In the genomic region with DNA sequence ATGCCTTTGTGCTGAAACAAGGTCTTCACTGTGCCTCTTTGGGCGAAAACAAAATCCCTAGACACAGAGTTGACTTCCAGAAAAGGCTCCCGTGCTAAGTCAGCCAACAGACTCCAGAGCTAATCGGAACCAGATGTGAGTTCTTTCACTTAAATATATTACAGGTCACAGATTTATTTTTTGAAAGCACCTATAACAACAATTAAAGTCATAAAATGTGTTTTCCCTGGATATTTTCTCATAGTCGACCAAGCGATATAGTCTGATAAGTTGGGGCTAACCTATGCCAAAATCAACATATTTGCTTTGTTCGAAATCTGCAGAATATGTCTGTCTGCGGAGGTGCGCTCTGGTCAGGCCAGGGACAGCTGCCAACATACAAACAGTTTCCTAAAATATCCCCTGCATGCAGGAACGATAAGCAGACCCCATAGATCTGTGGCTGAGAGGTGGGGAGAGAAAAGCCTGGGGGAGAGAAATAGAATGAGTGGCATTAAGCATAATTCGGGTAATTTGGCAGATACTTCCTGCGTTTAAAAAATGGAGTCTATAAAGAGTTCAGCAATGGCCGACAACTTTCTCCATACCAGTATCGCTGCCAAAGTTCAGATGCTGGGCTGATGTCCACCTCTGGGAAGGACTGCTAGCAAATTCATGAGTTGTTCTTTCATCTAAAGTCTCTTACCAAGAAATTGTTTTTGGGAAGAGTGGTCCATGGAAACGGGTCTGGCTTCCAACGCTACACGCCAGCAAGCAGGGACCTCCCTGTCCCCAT, we compare ENCODE assay signal across 1 cellular context.
TF ChIP-seq lines count a peak whose summit lies in the region.

No MANE protein-coding gene starts in this region.

TF ChIP-seq in GM23338, 12 proteins besides CTCF, POLR2A, EP300 and RAD21 (continued from another document):
- TF ChIP-seq, protein P1, sequence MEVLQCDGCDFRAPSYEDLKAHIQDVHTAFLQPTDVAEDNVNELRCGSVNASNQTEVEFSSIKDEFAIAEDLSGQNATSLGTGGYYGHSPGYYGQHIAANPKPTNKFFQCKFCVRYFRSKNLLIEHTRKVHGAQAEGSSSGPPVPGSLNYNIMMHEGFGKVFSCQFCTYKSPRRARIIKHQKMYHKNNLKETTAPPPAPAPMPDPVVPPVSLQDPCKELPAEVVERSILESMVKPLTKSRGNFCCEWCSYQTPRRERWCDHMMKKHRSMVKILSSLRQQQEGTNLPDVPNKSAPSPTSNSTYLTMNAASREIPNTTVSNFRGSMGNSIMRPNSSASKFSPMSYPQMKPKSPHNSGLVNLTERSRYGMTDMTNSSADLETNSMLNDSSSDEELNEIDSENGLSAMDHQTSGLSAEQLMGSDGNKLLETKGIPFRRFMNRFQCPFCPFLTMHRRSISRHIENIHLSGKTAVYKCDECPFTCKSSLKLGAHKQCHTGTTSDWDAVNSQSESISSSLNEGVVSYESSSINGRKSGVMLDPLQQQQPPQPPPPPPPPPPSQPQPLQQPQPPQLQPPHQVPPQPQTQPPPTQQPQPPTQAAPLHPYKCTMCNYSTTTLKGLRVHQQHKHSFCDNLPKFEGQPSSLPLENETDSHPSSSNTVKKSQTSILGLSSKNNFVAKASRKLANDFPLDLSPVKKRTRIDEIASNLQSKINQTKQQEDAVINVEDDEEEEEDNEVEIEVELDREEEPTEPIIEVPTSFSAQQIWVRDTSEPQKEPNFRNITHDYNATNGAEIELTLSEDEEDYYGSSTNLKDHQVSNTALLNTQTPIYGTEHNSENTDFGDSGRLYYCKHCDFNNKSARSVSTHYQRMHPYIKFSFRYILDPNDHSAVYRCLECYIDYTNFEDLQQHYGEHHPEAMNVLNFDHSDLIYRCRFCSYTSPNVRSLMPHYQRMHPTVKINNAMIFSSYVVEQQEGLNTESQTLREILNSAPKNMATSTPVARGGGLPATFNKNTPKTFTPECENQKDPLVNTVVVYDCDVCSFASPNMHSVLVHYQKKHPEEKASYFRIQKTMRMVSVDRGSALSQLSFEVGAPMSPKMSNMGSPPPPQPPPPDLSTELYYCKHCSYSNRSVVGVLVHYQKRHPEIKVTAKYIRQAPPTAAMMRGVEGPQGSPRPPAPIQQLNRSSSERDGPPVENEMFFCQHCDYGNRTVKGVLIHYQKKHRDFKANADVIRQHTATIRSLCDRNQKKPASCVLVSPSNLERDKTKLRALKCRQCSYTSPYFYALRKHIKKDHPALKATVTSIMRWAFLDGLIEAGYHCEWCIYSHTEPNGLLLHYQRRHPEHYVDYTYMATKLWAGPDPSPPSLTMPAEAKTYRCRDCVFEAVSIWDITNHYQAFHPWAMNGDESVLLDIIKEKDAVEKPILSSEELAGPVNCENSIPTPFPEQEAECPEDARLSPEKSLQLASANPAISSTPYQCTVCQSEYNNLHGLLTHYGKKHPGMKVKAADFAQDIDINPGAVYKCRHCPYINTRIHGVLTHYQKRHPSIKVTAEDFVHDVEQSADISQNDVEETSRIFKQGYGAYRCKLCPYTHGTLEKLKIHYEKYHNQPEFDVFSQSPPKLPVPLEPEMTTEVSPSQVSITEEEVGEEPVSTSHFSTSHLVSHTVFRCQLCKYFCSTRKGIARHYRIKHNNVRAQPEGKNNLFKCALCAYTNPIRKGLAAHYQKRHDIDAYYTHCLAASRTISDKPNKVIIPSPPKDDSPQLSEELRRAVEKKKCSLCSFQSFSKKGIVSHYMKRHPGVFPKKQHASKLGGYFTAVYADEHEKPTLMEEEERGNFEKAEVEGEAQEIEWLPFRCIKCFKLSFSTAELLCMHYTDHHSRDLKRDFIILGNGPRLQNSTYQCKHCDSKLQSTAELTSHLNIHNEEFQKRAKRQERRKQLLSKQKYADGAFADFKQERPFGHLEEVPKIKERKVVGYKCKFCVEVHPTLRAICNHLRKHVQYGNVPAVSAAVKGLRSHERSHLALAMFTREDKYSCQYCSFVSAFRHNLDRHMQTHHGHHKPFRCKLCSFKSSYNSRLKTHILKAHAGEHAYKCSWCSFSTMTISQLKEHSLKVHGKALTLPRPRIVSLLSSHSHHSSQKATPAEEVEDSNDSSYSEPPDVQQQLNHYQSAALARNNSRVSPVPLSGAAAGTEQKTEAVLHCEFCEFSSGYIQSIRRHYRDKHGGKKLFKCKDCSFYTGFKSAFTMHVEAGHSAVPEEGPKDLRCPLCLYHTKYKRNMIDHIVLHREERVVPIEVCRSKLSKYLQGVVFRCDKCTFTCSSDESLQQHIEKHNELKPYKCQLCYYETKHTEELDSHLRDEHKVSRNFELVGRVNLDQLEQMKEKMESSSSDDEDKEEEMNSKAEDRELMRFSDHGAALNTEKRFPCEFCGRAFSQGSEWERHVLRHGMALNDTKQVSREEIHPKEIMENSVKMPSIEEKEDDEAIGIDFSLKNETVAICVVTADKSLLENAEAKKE (CRISPR knock-in tag; IDR thresholded peaks at IDR 0.05), result no peak
- TF ChIP-seq POLR2AphosphoS5 (IDR thresholded peaks at IDR 0.05; ENCODE audit: low read depth) (no peak), ZNF331 (CRISPR knock-in tag; IDR thresholded peaks at IDR 0.05; ENCODE audit: low read depth) (no peak), NANOG (IDR thresholded peaks at IDR 0.05; ENCODE audit: borderline replicate concordance) (no peak), EZH2 (IDR thresholded peaks at IDR 0.05; ENCODE audit: low read depth, unreplicated experiment) (no peak), ETS1 (IDR thresholded peaks at IDR 0.05) (no peak)
